In the genomic region with DNA sequence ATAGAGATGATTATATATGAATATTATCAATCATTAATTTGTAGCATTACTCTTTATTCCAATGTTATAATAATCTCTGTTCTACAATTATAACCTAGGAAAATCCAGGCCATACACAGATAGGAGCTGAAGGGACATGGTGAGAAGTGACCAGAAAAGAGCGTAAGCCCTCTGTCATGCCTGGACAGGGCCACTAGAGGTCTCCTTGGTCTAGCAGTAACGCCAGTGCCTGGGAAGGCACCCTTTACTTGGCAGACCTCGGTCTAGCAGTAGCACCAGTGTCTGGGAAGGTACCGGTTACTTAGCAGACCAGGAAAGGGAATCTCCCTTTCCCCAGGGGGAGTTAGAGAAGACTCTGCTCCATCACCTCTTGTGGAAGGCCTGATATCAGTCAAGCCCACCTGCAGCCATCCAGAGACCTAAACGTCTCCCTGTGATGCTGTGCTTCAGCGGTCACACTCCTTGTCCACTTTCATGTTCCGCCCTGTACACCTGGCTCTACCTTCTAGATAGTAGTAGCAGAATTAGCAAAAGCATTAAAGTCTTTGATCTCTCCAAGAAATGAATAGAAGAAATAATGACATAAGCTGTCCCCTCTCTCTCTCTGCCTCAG, we compare ENCODE assay signal across 10 cellular contexts.
DNase-seq lines count a peak whose midpoint lies in the region; ATAC-seq and TF ChIP-seq lines count a peak whose summit lies in the region.
"Had no signal": no experiment of that assay in that cellular context is flagged by ENCODE, and none has a peak within 500 bp of the region (broad histone marks: within the 10 kb centered on the region; RNA-seq: fewer than 3 reads in every experiment).

No MANE protein-coding gene starts in this region.

- POLR2A ChIA-PET in BJ (lab: Charles Lee), result no interaction called here

- no peaks in the 10 kb centered on the region for H3K9me3 Mint-ChIP-seq in activated T-helper 17 cell treated with anti-CD3 and anti-CD28 coated beads, Interleukin-2, amount 50 U/mL, for 72 hours

- H3K4me3 ChIP-seq in BJ (ENCODE audit: low read depth, low read length), result no peak overlapping the region

- H3K27me3 ChIP-seq in BJ (ENCODE audit: control insufficient read depth, insufficient read depth, low read length), result no peaks in the 10 kb centered on the region
- H3K27me3 ChIP-seq: neutrophil had no signal

- no peaks in the 10 kb centered on the region for H3K36me3 ChIP-seq in BJ (ENCODE audit: control insufficient read depth, insufficient read depth, low read length)
- H3K36me3 ChIP-seq: neutrophil had no signal

- peak; percentile 62 for TF ChIP-seq CTCF in BJ (IDR thresholded peaks at IDR 0.05; ENCODE audit: insufficient read depth, low read depth, low read length)

- no peak overlapping the region for H3K4me3 Mint-ChIP-seq in activated T-helper 17 cell treated with anti-CD3 and anti-CD28 coated beads, Interleukin-2, amount 50 U/mL, for 72 hours
- H3K4me3 Mint-ChIP-seq: T-cell had no signal

- ATAC-seq in GM18508 (IDR thresholded peaks at IDR 0.05; ENCODE audit: insufficient read depth, unreplicated experiment) (peak; percentile 98), HG02852 (IDR thresholded peaks at IDR 0.05; ENCODE audit: unreplicated experiment) (peak; percentile 98), left colon (peak; percentile 88)
- ATAC-seq in activated T-helper 17 cell treated with anti-CD3 and anti-CD28 coated beads, Interleukin-2, amount 50 U/mL, for 72 hours (replicated peaks), result no peak
- ATAC-seq: T-cell had no signal

- no peaks in the 10 kb centered on the region for H3K4me1 Mint-ChIP-seq in activated T-helper 17 cell treated with anti-CD3 and anti-CD28 coated beads, Interleukin-2, amount 50 U/mL, for 72 hours
- H3K4me1 Mint-ChIP-seq: T-cell had no signal

- H3K27ac Mint-ChIP-seq in activated T-helper 17 cell treated with anti-CD3 and anti-CD28 coated beads, Interleukin-2, amount 50 U/mL, for 72 hours, result no peak overlapping the region
- H3K27ac Mint-ChIP-seq: T-cell had no signal

- H3K36me3 Mint-ChIP-seq in activated T-helper 17 cell treated with anti-CD3 and anti-CD28 coated beads, Interleukin-2, amount 50 U/mL, for 72 hours (ENCODE audit: low read depth), result no peaks in the 10 kb centered on the region
- H3K36me3 Mint-ChIP-seq: T-cell had no signal

- DNase-seq in BJ (ENCODE audit: low read depth), result no peak
- DNase-seq in NCI-H2029 (lab: John Stamatoyannopoulos, UW), result peak; percentile 40
- DNase-seq in astrocyte of the hippocampus (ENCODE audit: low read depth, low spot score), result peak; percentile 49
- peak in 1 of 2 donors; percentile 55 for DNase-seq in left colon
- DNase-seq in NCI-H1436 (lab: John Stamatoyannopoulos, UW), result no peak

- CTCF ChIA-PET in BJ (lab: Yijun Ruan, JAX), result interaction anchor here (0.9 kb wide), 1 partner anchor 40 kb away, joined by 3 read pairs; no protein-coding TSS in a partner anchor

- intact Hi-C loops in left colon (cut with DNase I, micrococcal nuclease), result no loop called here

- H3K27me3 Mint-ChIP-seq in activated T-helper 17 cell treated with anti-CD3 and anti-CD28 coated beads, Interleukin-2, amount 50 U/mL, for 72 hours, result no peaks in the 10 kb centered on the region
- H3K27me3 Mint-ChIP-seq: T-cell had no signal

Comparison
In these comparisons a context has a peak if more than half of its experiments do, and no peak if none do; other contexts are left out.
1. DNase-seq: peak in NCI-H2029 (single experiment) and astrocyte of the hippocampus (single experiment); none in BJ (single experiment) and NCI-H1436 (single experiment).